In genomic region chr9:73077625-73078030, GRCh38 we compare ENCODE assay signal across 30 cellular contexts.
"Had no signal": no experiment of that assay in that cellular context is flagged by ENCODE, and none has a peak within 500 bp of the region (broad histone marks: within the 10 kb centered on the region; RNA-seq: fewer than 3 reads in every experiment).

No MANE protein-coding gene starts in this region.

- H3K36me3 Mint-ChIP-seq: activated naive CD8-positive, alpha-beta T cell treated with anti-CD3 and anti-CD28 coated beads for 36 hours had no signal

- H3K4me1 ChIP-seq: SJCRH30 had no signal

- H3K9me3 Mint-ChIP-seq: activated CD4-positive, alpha-beta T cell treated with anti-CD3 and anti-CD28 coated beads, Interleukin-2, amount 10 ng/mL, durations not matched to agents 24 days and 14 days; activated CD8-positive, alpha-beta T cell treated with anti-CD3 and anti-CD28 coated beads for 36 hours; activated naive CD8-positive, alpha-beta T cell treated with anti-CD3 and anti-CD28 coated beads for 36 hours; activated T-cell treated with anti-CD3 and anti-CD28 coated beads, Interleukin-2, amount 50 U/mL, for 72 hours; activated T-helper 17 cell treated with anti-CD3 and anti-CD28 coated beads, Interleukin-2, amount 50 U/mL, for 72 hours; central memory CD8-positive, alpha-beta T cell had no signal

- H3K4me1 Mint-ChIP-seq: activated CD4-positive, alpha-beta T cell treated with anti-CD3 and anti-CD28 coated beads, Interleukin-2, amount 10 ng/mL, durations not matched to agents 24 days and 14 days; activated naive CD8-positive, alpha-beta T cell treated with anti-CD3 and anti-CD28 coated beads for 36 hours; activated T-helper 17 cell treated with anti-CD3 and anti-CD28 coated beads, Interleukin-2, amount 50 U/mL, for 72 hours; central memory CD8-positive, alpha-beta T cell had no signal

- H3K9me3 ChIP-seq: SJCRH30 had no signal

- H3K4me3 ChIP-seq: cardiac muscle cell, SJCRH30, SK-N-MC had no signal

- H3K27ac Mint-ChIP-seq: activated CD4-positive, alpha-beta T cell treated with anti-CD3 and anti-CD28 coated beads, Interleukin-2, amount 10 ng/mL, durations not matched to agents 24 days and 14 days; activated CD8-positive, alpha-beta T cell treated with anti-CD3 and anti-CD28 coated beads for 36 hours; activated naive CD8-positive, alpha-beta T cell treated with anti-CD3 and anti-CD28 coated beads for 36 hours; activated T-cell treated with anti-CD3 and anti-CD28 coated beads, Interleukin-2, amount 50 U/mL, for 72 hours; activated T-helper 17 cell treated with anti-CD3 and anti-CD28 coated beads, Interleukin-2, amount 50 U/mL, for 72 hours had no signal

- H3K36me3 ChIP-seq: cardiac muscle cell, SJCRH30, WERI-Rb-1 had no signal

- H3K27ac ChIP-seq: cardiac muscle cell, SJCRH30, SK-N-MC, WERI-Rb-1 had no signal

- ATAC-seq: activated CD8-positive, alpha-beta T cell treated with anti-CD3 and anti-CD28 coated beads for 36 hours; activated T-cell treated with anti-CD3 and anti-CD28 coated beads, Interleukin-2, amount 50 U/mL, for 72 hours; activated T-helper 17 cell treated with anti-CD3 and anti-CD28 coated beads, Interleukin-2, amount 50 U/mL, for 72 hours; PC-3 had no signal

- H3K27me3 ChIP-seq: cardiac muscle cell had no signal

- H3K4me3 Mint-ChIP-seq: activated CD4-positive, alpha-beta T cell treated with anti-CD3 and anti-CD28 coated beads, Interleukin-2, amount 10 ng/mL, durations not matched to agents 24 days and 14 days; activated CD8-positive, alpha-beta T cell treated with anti-CD3 and anti-CD28 coated beads for 36 hours; activated naive CD8-positive, alpha-beta T cell treated with anti-CD3 and anti-CD28 coated beads for 36 hours; activated T-cell treated with anti-CD3 and anti-CD28 coated beads, Interleukin-2, amount 50 U/mL, for 72 hours; activated T-helper 17 cell treated with anti-CD3 and anti-CD28 coated beads, Interleukin-2, amount 50 U/mL, for 72 hours; central memory CD8-positive, alpha-beta T cell had no signal

- DNase-seq: activated CD4-positive, alpha-beta T cell treated with anti-CD3 and anti-CD28 coated beads, Interleukin-2, amount 10 ng/mL, durations not matched to agents 24 days and 14 days; activated CD4-positive, alpha-beta T cell treated with anti-CD3 and anti-CD28 coated beads, Interleukin-2, amount 50 U/mL, for 4 hours; activated CD4-positive, CD25-positive, alpha-beta regulatory T cell; activated CD8-positive, alpha-beta T cell treated with anti-CD3 and anti-CD28 coated beads for 36 hours; activated effector memory CD4-positive, alpha-beta T cell treated with anti-CD3 and anti-CD28 coated beads, Interleukin-2, amount 50 U/mL, for 16 hours; activated naive CD4-positive, alpha-beta T cell; activated naive CD4-positive, alpha-beta T cell treated with anti-CD3 and anti-CD28 coated beads, Interleukin-2, amount 50 U/mL, for 16 hours; activated naive CD8-positive, alpha-beta T cell treated with anti-CD3 and anti-CD28 coated beads for 36 hours; activated T-cell treated with anti-CD3 and anti-CD28 coated beads, Interleukin-2, amount 50 U/mL, for 1 hour; activated T-cell treated with anti-CD3 and anti-CD28 coated beads, Interleukin-2, amount 50 U/mL, for 72 hours; amniotic stem cell; aorta; Karpas-422; NCI-H1105; NCI-H1436; NCI-H1694 treated with DMSO at 0.1 percent for 48 hours; NCI-H2029; NCI-H345; NCI-H526; NCI-H748 treated with DMSO at 0.1 percent for 48 hours; NK-92 treated with Interleukin-12 subunit alpha and Interleukin-12 subunit beta, amount 100 ng/mL, for 24 hours; PC-3; SHP77; SJCRH30; T1000; WERI-Rb-1 had no signal
